In the genomic region with DNA sequence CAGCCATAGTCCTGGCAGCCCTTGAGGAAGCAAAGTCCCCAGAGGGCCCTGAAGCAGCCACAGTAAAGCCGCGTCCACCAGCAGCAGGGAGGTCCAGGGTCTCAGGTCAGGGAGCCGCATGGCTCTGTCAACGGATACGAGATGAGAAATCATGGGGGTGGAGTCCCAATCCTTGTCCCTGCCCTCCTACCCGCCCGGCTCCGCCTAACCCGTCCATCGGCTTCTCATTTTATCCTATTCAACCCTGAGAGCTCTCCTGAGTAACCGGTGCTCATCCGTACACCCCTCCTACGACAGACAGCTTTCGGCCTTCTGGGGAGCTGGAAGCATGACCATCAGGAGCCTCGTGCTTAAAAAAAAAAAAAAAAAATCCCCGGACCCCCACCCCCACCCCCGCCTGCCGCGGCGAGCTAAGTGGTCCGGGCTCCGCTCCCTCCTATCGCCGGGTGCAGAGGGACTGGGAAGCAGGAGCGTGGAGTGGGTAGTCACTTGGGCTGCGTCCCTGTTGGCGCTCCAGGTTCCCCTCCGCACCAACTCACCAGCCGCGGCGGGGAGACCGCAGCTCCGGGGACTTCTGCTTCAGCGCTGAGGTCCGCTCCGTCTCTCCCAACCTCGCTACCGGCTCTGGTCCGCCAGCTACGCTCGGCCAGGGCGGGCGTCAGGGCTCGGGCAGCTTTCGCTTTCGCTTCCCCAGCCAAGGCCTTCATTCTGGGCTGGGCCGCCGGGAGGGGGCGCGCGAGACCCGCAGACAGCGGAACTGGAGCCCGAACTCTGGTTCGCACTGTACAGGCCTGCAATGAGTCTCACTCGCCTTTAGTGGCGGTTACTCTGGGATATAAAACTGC, we compare ENCODE assay signal across 8 cellular contexts. TPM values are rescaled to one million over a fixed set of nuclear protein-coding genes. Genes with fewer than 3 reads are reported as not detected.
DNase-seq lines count a peak whose midpoint lies in the region; ATAC-seq and TF ChIP-seq lines count a peak whose summit lies in the region.

Gene TAP2, minus strand, starts transcription at position 626 of the 845 bp plus-strand sequence. Its CDS starts 506 bp downstream, at position 120.

- peak within 1 kb of the TSS; percentile 91 to 97 (median 93) for H3K4me3 Mint-ChIP-seq in CD4-positive, alpha-beta memory T cell

- peaks cover 62 to 77% of the 10 kb centered on the region in 2 donors for H3K36me3 Mint-ChIP-seq in CD4-positive, alpha-beta memory T cell

- intact Hi-C loops in CD4-positive, alpha-beta memory T cell (cut with micrococcal nuclease) = loop anchor here (1.0 kb wide), 2 partner anchors 16 to 30 kb away; partner anchors contain the start of gene PSMB9
- intact Hi-C loops in dorsolateral prefrontal cortex (cut with DNase I) (loop anchor here (1.0 to 5.0 kb wide), 6 partner anchors 14 to 149 kb away; partner anchors contain the start of gene TAP1 (in 2 of the 2)), lower leg skin (cut with DNase I; ENCODE audit: low total_unique reads) (loop anchor here (2.0 kb wide), 1 partner anchor 16 kb away; the partner anchor contains the start of gene PSMB9)

- peak within 1 kb of the TSS; percentile 58 to 74 for H3K4me3 ChIP-seq in CD4-positive, alpha-beta memory T cell (ENCODE audit: low read length in 2 of 2)
- H3K4me3 ChIP-seq in dorsolateral prefrontal cortex (peak within 1 kb of the TSS; percentile 52 to 94 (median 81)), lower leg skin (ENCODE audit: low read depth, poor library complexity, severe bottlenecking) (peak within 1 kb of the TSS; percentile 53)

- POLR2A ChIA-PET in CD4-positive, alpha-beta memory T cell (lab: Charles Lee; ENCODE audit: partially characterized antibody) = interaction anchor here (0.6 to 11.6 kb wide), 24 partner anchors 8 to 867 kb away, joined by 3 to 1160 read pairs (median 5); partner anchors contain the start of genes B3GALT4, BRD2, DXO and HLA-DMA

- H3K27me3 Mint-ChIP-seq in CD4-positive, alpha-beta memory T cell = no peaks in the 10 kb centered on the region

- ATAC-seq in GM19397 (IDR thresholded peaks at IDR 0.05; ENCODE audit: unreplicated experiment) = peak; percentile 78
- ATAC-seq in HG03571 (IDR thresholded peaks at IDR 0.05; ENCODE audit: unreplicated experiment) = peak; percentile 84

- peak within 1 kb of the TSS; percentile 93 to 100 (median 99) for H3K27ac Mint-ChIP-seq in CD4-positive, alpha-beta memory T cell

- TF ChIP-seq CTCF in dorsolateral prefrontal cortex (IDR thresholded peaks at IDR 0.05 in 54 of 56, conservative IDR thresholded peaks at IDR 0.05 in 2 of 56; ENCODE audit: low read depth in 1 of 56, partially characterized antibody in 56 of 56) = peak; percentile 85 to 100 (median 97)
- TF ChIP-seq CTCF in lower leg skin (IDR thresholded peaks at IDR 0.05) = peak in 1 of 3 donors; percentile 69

- peaks cover 66 to 99% (median 78%) of the 10 kb centered on the region in 4 donors for H3K4me1 Mint-ChIP-seq in CD4-positive, alpha-beta memory T cell

- DNase-seq in CD4-positive, alpha-beta memory T cell = peak; percentile 95 to 99 (median 96)
- DNase-seq in NCI-H82 (lab: John Stamatoyannopoulos, UW) (peak; percentile 88), dorsolateral prefrontal cortex (peak; percentile 90 to 97 (median 96)), lower leg skin (ENCODE audit: low spot score in 2 of 2) (peak; percentile 95 to 99)
- DNase-seq in activated CD4-positive, alpha-beta T cell treated with anti-CD3 and anti-CD28 coated beads, Interleukin-2, amount 50 U/mL, for 48 hours = peak; percentile 98
- DNase-seq in stimulated activated CD4-positive, alpha-beta T cell treated with anti-CD3 and anti-CD28 coated beads, Interleukin-4, amount 100 ng/mL, for 4 hours = peak; percentile 95 to 99

- H3K36me3 ChIP-seq in CD4-positive, alpha-beta memory T cell (ENCODE audit: insufficient read depth, low read length) = peaks cover 35% of the 10 kb centered on the region

- no peaks in the 10 kb centered on the region for H3K9me3 Mint-ChIP-seq in CD4-positive, alpha-beta memory T cell

- H3K9me3 ChIP-seq in CD4-positive, alpha-beta memory T cell (ENCODE audit: control insufficient read depth in 1 of 2, low read length in 2 of 2) = no peaks in the 10 kb centered on the region

- no peaks in the 10 kb centered on the region for H3K27me3 ChIP-seq in CD4-positive, alpha-beta memory T cell (ENCODE audit: insufficient read depth, low read length)
- H3K27me3 ChIP-seq in dorsolateral prefrontal cortex = no peaks in the 10 kb centered on the region

- H3K27ac ChIP-seq in CD4-positive, alpha-beta memory T cell (ENCODE audit: low read depth, low read length) = peak within 1 kb of the TSS; percentile 99
- peak within 1 kb of the TSS; percentile 73 to 99 (median 96) for H3K27ac ChIP-seq in dorsolateral prefrontal cortex

- TF ChIP-seq POLR2A in lower leg skin (IDR thresholded peaks at IDR 0.05) = no peak

- peaks cover 83% of the 10 kb centered on the region for H3K4me1 ChIP-seq in CD4-positive, alpha-beta memory T cell (ENCODE audit: insufficient read depth, low read length)

- 0% methylated on average over 49 to 56 of the region's 57 CpGs for WGBS in lower leg skin, 2 donors

- CTCF ChIA-PET in CD4-positive, alpha-beta memory T cell (lab: Charles Lee; ENCODE audit: partially characterized antibody) = interaction anchor here (0.6 to 11.2 kb wide), 32 partner anchors 9 to 643 kb away, joined by 3 to 480 read pairs (median 6); partner anchors contain the start of genes BRD2, HLA-DMA, PSMB9 and TAP1

RNA-seq across cellular contexts. Expression of gene TAP2, which starts in this region (rescaled TPM):
- 100 to 1,000 TPM; 106 to 112 TPM for total RNA-seq in CD4-positive, alpha-beta memory T cell
- 10 to 100 TPM; 11.0 to 16.5 TPM for polyA plus RNA-seq in CD4-positive, alpha-beta memory T cell
- total RNA-seq in dorsolateral prefrontal cortex (10 to 100 TPM; 12.3 to 50.8 (median 24.2) TPM), lower leg skin (10 to 100 TPM; 13.6 to 23.3 (median 15.6) TPM)

Comparison
In these comparisons a context has a peak if more than half of its experiments do, and no peak if none do; other contexts are left out.
1. Peak in every context shown above with its lines: DNase-seq, ATAC-seq, H3K4me3 ChIP-seq and H3K27ac ChIP-seq.